1 cellular context compared by ENCODE assay signal in the genomic region with DNA sequence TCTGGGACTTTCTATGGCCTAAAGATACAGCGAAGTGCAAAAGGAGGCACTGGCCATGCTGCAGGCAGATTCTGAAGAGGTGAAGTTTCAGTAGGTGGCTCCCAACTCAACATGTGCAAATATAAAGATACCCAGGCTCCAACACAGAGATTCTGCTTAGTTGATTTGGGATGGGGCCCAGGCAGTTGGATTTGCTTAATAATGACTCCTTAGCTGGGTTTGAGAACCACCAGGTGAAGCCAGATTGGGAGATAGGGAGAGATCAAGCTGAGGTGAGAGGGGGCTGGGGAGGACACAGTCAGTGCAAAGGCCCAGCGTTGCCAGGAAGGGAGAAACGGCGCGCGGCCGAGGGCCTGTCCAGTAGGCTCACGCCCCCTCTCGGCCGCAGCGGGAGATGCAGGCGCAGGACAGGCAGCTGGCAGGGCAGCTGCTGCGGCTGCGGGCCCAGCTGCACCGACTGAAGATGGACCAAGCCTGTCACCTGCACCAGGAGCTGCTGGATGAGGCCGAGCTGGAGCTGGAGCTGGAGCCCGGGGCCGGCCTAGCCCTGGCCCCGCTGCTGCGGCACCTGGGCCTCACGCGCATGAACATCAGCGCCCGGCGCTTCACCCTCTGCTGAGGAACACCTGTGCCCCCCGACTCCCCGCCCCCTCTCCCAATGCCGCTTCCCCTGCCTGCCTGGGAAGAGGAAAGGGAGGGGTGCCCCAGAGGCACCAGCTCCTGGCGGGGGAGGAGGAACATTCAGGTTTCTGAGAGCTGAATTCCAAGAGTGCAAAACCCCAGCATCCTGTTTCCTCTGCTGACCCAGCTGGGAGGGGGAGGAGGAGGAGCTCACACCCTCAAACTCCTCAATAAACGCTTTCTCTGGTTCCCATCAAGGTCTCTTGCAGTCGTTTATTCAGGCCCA.
TF ChIP-seq lines count a peak whose summit lies in the region.

No MANE protein-coding gene starts in this region.

TF ChIP-seq in WTC11, 78 proteins besides CTCF, POLR2A, EP300 and RAD21 (continued from another document and continues in another):
- TF ChIP-seq, protein P1, sequence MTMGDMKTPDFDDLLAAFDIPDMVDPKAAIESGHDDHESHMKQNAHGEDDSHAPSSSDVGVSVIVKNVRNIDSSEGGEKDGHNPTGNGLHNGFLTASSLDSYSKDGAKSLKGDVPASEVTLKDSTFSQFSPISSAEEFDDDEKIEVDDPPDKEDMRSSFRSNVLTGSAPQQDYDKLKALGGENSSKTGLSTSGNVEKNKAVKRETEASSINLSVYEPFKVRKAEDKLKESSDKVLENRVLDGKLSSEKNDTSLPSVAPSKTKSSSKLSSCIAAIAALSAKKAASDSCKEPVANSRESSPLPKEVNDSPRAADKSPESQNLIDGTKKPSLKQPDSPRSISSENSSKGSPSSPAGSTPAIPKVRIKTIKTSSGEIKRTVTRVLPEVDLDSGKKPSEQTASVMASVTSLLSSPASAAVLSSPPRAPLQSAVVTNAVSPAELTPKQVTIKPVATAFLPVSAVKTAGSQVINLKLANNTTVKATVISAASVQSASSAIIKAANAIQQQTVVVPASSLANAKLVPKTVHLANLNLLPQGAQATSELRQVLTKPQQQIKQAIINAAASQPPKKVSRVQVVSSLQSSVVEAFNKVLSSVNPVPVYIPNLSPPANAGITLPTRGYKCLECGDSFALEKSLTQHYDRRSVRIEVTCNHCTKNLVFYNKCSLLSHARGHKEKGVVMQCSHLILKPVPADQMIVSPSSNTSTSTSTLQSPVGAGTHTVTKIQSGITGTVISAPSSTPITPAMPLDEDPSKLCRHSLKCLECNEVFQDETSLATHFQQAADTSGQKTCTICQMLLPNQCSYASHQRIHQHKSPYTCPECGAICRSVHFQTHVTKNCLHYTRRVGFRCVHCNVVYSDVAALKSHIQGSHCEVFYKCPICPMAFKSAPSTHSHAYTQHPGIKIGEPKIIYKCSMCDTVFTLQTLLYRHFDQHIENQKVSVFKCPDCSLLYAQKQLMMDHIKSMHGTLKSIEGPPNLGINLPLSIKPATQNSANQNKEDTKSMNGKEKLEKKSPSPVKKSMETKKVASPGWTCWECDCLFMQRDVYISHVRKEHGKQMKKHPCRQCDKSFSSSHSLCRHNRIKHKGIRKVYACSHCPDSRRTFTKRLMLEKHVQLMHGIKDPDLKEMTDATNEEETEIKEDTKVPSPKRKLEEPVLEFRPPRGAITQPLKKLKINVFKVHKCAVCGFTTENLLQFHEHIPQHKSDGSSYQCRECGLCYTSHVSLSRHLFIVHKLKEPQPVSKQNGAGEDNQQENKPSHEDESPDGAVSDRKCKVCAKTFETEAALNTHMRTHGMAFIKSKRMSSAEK (CRISPR knock-in tag; IDR thresholded peaks at IDR 0.05; ENCODE audit: borderline replicate concordance), result no peak
- TF ChIP-seq IRF2 (CRISPR knock-in tag; IDR thresholded peaks at IDR 0.05; ENCODE audit: borderline replicate concordance, low read depth) (no peak), ZNF232 (CRISPR knock-in tag; IDR thresholded peaks at IDR 0.05) (no peak), ZNF423 (CRISPR knock-in tag; IDR thresholded peaks at IDR 0.05) (no peak), NR3C1 (CRISPR knock-in tag; conservative IDR thresholded peaks at IDR 0.05; ENCODE audit: low read depth) (no peak), MXD4 (CRISPR knock-in tag; IDR thresholded peaks at IDR 0.05; ENCODE audit: borderline replicate concordance) (no peak; the same call in 1 of the 2 replicates), CREM (CRISPR knock-in tag; IDR thresholded peaks at IDR 0.05) (no peak), NFATC4 (CRISPR knock-in tag; IDR thresholded peaks at IDR 0.05) (no peak), ZNF121 (CRISPR knock-in tag; IDR thresholded peaks at IDR 0.05) (peak; percentile 92), CBFB (CRISPR knock-in tag; IDR thresholded peaks at IDR 0.05; ENCODE audit: low read depth) (no peak; the same call in 1 of the 2 replicates), FOXJ3 (CRISPR knock-in tag; IDR thresholded peaks at IDR 0.05; ENCODE audit: borderline replicate concordance) (no peak)
- TF ChIP-seq, protein P2, sequence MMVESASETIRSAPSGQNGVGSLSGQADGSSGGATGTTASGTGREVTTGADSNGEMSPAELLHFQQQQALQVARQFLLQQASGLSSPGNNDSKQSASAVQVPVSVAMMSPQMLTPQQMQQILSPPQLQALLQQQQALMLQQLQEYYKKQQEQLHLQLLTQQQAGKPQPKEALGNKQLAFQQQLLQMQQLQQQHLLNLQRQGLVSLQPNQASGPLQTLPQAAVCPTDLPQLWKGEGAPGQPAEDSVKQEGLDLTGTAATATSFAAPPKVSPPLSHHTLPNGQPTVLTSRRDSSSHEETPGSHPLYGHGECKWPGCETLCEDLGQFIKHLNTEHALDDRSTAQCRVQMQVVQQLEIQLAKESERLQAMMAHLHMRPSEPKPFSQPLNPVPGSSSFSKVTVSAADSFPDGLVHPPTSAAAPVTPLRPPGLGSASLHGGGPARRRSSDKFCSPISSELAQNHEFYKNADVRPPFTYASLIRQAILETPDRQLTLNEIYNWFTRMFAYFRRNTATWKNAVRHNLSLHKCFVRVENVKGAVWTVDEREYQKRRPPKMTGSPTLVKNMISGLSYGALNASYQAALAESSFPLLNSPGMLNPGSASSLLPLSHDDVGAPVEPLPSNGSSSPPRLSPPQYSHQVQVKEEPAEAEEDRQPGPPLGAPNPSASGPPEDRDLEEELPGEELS (CRISPR knock-in tag; IDR thresholded peaks at IDR 0.05), result no peak
- TF ChIP-seq, protein P3, sequence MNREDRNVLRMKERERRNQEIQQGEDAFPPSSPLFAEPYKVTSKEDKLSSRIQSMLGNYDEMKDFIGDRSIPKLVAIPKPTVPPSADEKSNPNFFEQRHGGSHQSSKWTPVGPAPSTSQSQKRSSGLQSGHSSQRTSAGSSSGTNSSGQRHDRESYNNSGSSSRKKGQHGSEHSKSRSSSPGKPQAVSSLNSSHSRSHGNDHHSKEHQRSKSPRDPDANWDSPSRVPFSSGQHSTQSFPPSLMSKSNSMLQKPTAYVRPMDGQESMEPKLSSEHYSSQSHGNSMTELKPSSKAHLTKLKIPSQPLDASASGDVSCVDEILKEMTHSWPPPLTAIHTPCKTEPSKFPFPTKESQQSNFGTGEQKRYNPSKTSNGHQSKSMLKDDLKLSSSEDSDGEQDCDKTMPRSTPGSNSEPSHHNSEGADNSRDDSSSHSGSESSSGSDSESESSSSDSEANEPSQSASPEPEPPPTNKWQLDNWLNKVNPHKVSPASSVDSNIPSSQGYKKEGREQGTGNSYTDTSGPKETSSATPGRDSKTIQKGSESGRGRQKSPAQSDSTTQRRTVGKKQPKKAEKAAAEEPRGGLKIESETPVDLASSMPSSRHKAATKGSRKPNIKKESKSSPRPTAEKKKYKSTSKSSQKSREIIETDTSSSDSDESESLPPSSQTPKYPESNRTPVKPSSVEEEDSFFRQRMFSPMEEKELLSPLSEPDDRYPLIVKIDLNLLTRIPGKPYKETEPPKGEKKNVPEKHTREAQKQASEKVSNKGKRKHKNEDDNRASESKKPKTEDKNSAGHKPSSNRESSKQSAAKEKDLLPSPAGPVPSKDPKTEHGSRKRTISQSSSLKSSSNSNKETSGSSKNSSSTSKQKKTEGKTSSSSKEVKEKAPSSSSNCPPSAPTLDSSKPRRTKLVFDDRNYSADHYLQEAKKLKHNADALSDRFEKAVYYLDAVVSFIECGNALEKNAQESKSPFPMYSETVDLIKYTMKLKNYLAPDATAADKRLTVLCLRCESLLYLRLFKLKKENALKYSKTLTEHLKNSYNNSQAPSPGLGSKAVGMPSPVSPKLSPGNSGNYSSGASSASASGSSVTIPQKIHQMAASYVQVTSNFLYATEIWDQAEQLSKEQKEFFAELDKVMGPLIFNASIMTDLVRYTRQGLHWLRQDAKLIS (CRISPR knock-in tag; IDR thresholded peaks at IDR 0.05; ENCODE audit: borderline replicate concordance), result no peak
- TF ChIP-seq, protein P4, sequence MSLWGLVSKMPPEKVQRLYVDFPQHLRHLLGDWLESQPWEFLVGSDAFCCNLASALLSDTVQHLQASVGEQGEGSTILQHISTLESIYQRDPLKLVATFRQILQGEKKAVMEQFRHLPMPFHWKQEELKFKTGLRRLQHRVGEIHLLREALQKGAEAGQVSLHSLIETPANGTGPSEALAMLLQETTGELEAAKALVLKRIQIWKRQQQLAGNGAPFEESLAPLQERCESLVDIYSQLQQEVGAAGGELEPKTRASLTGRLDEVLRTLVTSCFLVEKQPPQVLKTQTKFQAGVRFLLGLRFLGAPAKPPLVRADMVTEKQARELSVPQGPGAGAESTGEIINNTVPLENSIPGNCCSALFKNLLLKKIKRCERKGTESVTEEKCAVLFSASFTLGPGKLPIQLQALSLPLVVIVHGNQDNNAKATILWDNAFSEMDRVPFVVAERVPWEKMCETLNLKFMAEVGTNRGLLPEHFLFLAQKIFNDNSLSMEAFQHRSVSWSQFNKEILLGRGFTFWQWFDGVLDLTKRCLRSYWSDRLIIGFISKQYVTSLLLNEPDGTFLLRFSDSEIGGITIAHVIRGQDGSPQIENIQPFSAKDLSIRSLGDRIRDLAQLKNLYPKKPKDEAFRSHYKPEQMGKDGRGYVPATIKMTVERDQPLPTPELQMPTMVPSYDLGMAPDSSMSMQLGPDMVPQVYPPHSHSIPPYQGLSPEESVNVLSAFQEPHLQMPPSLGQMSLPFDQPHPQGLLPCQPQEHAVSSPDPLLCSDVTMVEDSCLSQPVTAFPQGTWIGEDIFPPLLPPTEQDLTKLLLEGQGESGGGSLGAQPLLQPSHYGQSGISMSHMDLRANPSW (CRISPR knock-in tag; conservative IDR thresholded peaks at IDR 0.05; ENCODE audit: low read depth), result no peak
- TF ChIP-seq, protein P5, sequence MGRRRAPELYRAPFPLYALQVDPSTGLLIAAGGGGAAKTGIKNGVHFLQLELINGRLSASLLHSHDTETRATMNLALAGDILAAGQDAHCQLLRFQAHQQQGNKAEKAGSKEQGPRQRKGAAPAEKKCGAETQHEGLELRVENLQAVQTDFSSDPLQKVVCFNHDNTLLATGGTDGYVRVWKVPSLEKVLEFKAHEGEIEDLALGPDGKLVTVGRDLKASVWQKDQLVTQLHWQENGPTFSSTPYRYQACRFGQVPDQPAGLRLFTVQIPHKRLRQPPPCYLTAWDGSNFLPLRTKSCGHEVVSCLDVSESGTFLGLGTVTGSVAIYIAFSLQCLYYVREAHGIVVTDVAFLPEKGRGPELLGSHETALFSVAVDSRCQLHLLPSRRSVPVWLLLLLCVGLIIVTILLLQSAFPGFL (CRISPR knock-in tag; IDR thresholded peaks at IDR 0.05; ENCODE audit: borderline replicate concordance), result no peak
- TF ChIP-seq, protein P6, sequence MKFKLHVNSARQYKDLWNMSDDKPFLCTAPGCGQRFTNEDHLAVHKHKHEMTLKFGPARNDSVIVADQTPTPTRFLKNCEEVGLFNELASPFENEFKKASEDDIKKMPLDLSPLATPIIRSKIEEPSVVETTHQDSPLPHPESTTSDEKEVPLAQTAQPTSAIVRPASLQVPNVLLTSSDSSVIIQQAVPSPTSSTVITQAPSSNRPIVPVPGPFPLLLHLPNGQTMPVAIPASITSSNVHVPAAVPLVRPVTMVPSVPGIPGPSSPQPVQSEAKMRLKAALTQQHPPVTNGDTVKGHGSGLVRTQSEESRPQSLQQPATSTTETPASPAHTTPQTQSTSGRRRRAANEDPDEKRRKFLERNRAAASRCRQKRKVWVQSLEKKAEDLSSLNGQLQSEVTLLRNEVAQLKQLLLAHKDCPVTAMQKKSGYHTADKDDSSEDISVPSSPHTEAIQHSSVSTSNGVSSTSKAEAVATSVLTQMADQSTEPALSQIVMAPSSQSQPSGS (CRISPR knock-in tag; IDR thresholded peaks at IDR 0.05; ENCODE audit: borderline replicate concordance, low read depth), result no peak
- TF ChIP-seq, protein P7, sequence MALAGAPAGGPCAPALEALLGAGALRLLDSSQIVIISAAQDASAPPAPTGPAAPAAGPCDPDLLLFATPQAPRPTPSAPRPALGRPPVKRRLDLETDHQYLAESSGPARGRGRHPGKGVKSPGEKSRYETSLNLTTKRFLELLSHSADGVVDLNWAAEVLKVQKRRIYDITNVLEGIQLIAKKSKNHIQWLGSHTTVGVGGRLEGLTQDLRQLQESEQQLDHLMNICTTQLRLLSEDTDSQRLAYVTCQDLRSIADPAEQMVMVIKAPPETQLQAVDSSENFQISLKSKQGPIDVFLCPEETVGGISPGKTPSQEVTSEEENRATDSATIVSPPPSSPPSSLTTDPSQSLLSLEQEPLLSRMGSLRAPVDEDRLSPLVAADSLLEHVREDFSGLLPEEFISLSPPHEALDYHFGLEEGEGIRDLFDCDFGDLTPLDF (CRISPR knock-in tag; IDR thresholded peaks at IDR 0.05), result no peak
- TF ChIP-seq, protein P8, sequence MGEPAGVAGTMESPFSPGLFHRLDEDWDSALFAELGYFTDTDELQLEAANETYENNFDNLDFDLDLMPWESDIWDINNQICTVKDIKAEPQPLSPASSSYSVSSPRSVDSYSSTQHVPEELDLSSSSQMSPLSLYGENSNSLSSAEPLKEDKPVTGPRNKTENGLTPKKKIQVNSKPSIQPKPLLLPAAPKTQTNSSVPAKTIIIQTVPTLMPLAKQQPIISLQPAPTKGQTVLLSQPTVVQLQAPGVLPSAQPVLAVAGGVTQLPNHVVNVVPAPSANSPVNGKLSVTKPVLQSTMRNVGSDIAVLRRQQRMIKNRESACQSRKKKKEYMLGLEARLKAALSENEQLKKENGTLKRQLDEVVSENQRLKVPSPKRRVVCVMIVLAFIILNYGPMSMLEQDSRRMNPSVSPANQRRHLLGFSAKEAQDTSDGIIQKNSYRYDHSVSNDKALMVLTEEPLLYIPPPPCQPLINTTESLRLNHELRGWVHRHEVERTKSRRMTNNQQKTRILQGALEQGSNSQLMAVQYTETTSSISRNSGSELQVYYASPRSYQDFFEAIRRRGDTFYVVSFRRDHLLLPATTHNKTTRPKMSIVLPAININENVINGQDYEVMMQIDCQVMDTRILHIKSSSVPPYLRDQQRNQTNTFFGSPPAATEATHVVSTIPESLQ (CRISPR knock-in tag; IDR thresholded peaks at IDR 0.05), result no peak
- TF ChIP-seq, protein P9, sequence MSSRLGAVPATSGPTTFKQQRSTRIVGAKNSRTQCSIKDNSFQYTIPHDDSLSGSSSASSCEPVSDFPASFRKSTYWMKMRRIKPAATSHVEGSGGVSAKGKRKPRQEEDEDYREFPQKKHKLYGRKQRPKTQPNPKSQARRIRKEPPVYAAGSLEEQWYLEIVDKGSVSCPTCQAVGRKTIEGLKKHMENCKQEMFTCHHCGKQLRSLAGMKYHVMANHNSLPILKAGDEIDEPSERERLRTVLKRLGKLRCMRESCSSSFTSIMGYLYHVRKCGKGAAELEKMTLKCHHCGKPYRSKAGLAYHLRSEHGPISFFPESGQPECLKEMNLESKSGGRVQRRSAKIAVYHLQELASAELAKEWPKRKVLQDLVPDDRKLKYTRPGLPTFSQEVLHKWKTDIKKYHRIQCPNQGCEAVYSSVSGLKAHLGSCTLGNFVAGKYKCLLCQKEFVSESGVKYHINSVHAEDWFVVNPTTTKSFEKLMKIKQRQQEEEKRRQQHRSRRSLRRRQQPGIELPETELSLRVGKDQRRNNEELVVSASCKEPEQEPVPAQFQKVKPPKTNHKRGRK (CRISPR knock-in tag; IDR thresholded peaks at IDR 0.05; ENCODE audit: borderline replicate concordance), result no peak
- TF ChIP-seq, protein P10, sequence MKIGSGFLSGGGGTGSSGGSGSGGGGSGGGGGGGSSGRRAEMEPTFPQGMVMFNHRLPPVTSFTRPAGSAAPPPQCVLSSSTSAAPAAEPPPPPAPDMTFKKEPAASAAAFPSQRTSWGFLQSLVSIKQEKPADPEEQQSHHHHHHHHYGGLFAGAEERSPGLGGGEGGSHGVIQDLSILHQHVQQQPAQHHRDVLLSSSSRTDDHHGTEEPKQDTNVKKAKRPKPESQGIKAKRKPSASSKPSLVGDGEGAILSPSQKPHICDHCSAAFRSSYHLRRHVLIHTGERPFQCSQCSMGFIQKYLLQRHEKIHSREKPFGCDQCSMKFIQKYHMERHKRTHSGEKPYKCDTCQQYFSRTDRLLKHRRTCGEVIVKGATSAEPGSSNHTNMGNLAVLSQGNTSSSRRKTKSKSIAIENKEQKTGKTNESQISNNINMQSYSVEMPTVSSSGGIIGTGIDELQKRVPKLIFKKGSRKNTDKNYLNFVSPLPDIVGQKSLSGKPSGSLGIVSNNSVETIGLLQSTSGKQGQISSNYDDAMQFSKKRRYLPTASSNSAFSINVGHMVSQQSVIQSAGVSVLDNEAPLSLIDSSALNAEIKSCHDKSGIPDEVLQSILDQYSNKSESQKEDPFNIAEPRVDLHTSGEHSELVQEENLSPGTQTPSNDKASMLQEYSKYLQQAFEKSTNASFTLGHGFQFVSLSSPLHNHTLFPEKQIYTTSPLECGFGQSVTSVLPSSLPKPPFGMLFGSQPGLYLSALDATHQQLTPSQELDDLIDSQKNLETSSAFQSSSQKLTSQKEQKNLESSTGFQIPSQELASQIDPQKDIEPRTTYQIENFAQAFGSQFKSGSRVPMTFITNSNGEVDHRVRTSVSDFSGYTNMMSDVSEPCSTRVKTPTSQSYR (CRISPR knock-in tag; IDR thresholded peaks at IDR 0.05), result peak; percentile 43
